ENCODE assay signal across 9 cellular contexts in the genomic region with DNA sequence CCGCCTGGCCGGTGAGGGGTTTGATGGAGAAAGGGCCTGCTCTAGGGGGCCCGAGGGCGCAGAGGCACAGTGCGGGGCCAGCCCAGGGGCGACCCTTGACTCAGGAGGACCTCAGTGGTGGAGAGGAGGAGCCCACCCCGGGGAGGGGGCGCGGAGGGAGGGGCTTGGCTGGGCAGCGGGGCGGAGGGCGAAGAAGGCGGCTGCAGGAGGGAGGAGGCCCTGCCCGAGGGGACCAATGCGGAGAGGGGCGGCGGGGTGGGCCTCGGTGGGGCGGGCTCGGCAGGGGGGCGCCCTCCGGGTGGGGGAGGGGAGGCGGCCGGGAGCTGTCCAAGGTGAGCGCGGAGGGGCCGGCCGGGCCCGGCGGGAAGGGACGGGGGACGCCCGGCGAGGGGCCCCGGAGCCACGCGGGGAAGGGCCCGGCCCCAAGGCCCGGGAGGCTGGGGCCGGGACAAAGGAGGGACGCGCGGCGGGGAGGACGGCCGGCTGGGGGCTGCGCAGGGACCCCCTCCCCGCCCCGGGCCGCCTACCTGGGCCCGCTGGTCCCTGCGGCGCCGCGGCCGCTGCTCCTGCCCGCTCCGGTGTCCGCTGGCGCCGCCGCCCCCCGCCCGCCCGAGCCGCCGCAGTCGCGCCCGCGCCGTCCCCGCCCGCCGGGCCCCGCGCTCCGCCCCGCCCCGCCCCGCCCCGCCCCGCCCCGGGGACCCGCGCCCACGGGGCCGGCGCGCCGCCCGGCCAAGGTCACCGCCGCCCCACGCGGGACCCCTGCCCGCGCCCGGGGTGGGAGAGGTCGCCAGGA. TPM values are rescaled to one million over a fixed set of nuclear protein-coding genes. Genes with fewer than 3 reads are reported as not detected.
DNase-seq lines count a peak whose midpoint lies in the region; ATAC-seq and TF ChIP-seq lines count a peak whose summit lies in the region.
"Had no signal": no experiment of that assay in that cellular context is flagged by ENCODE, and none has a peak within 500 bp of the region (broad histone marks: within the 10 kb centered on the region; RNA-seq: fewer than 3 reads in every experiment).

A gene with protein sequence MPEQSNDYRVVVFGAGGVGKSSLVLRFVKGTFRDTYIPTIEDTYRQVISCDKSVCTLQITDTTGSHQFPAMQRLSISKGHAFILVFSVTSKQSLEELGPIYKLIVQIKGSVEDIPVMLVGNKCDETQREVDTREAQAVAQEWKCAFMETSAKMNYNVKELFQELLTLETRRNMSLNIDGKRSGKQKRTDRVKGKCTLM (minus strand): TSS at position 596 of the 793 bp plus-strand sequence. CDS start 3,566 bp downstream, outside the sequence.

- DNase-seq in activated T-cell treated with anti-CD3 and anti-CD28 coated beads, Interleukin-2, amount 50 U/mL, for 24 hours: no peak
- DNase-seq in activated T-cell treated with anti-CD3 and anti-CD28 coated beads, Interleukin-2, amount 50 U/mL, for 48 hours: no peak
- peak; percentile 57 for DNase-seq in left kidney (ENCODE audit: low read depth, low spot score)
- DNase-seq in upper lobe of left lung: peak in 1 of 2 donors; percentile 76
- no peak for DNase-seq in NCI-H2107 (lab: John Stamatoyannopoulos, UW)
- no peak for DNase-seq in CD1c-positive myeloid dendritic cell (ENCODE audit: extremely low spot score)
- DNase-seq: activated CD4-positive, alpha-beta T cell treated with anti-CD3 and anti-CD28 coated beads for 1 hour had no signal

- no peak for TF ChIP-seq POLR2A in upper lobe of left lung (IDR thresholded peaks at IDR 0.05)

- H3K27ac Mint-ChIP-seq in activated T-cell treated with anti-CD3 and anti-CD28 coated beads, Interleukin-2, amount 50 U/mL, for 24 hours: no peak within 1 kb of the TSS
- peak within 1 kb of the TSS in 4 of 5 experiments; percentile 78 to 96 (median 90) for H3K27ac Mint-ChIP-seq in brain

- H3K27me3 ChIP-seq in upper lobe of left lung: peaks cover 0 to 30% (median 21%) of the 10 kb centered on the region in 4 donors

- TF ChIP-seq CTCF in brain (conservative IDR thresholded peaks at IDR 0.05) (no peak), upper lobe of left lung (IDR thresholded peaks at IDR 0.05) (no peak)

- H3K9me3 ChIP-seq in upper lobe of left lung: no peaks in the 10 kb centered on the region

- H3K36me3 Mint-ChIP-seq in activated T-cell treated with anti-CD3 and anti-CD28 coated beads, Interleukin-2, amount 50 U/mL, for 24 hours (ENCODE audit: low read depth): no peaks in the 10 kb centered on the region
- peaks cover 19% of the 10 kb centered on the region for H3K36me3 Mint-ChIP-seq in brain

- H3K36me3 ChIP-seq in upper lobe of left lung: no peaks in the 10 kb centered on the region

- H3K4me3 ChIP-seq in upper lobe of left lung: peak within 1 kb of the TSS in 3 of 4 donors; percentile 30 to 44 (median 43)

- peak within 1 kb of the TSS; percentile 62 for H3K4me3 Mint-ChIP-seq in activated T-cell treated with anti-CD3 and anti-CD28 coated beads, Interleukin-2, amount 50 U/mL, for 24 hours
- peak within 1 kb of the TSS; percentile 83 to 91 (median 85) for H3K4me3 Mint-ChIP-seq in brain

- peaks cover 46% of the 10 kb centered on the region for H3K27me3 Mint-ChIP-seq in activated T-cell treated with anti-CD3 and anti-CD28 coated beads, Interleukin-2, amount 50 U/mL, for 24 hours
- peaks cover 5% of the 10 kb centered on the region for H3K27me3 Mint-ChIP-seq in brain

- H3K4me1 ChIP-seq in upper lobe of left lung: peaks cover 9 to 33% (median 12%) of the 10 kb centered on the region in 4 donors

- 3 to 5% methylated on average over 16 to 39 of the region's 100 CpGs for WGBS in upper lobe of left lung, 2 donors

- ATAC-seq in upper lobe of left lung (ENCODE audit: low FRiP score in 2 of 2) (no peak), HG02763 (IDR thresholded peaks at IDR 0.05; ENCODE audit: unreplicated experiment) (no peak)

- TF ChIP-seq EP300 in upper lobe of left lung (IDR thresholded peaks at IDR 0.05): no peak

- no peaks in the 10 kb centered on the region for H3K9me3 Mint-ChIP-seq in activated T-cell treated with anti-CD3 and anti-CD28 coated beads, Interleukin-2, amount 50 U/mL, for 24 hours
- H3K9me3 Mint-ChIP-seq in brain: peaks cover 0 to 5% (median 3%) of the 10 kb centered on the region in 5 experiments

- H3K27ac ChIP-seq in upper lobe of left lung: no peak within 1 kb of the TSS

- H3K4me1 Mint-ChIP-seq in activated T-cell treated with anti-CD3 and anti-CD28 coated beads, Interleukin-2, amount 50 U/mL, for 24 hours (ENCODE audit: low read depth): peaks cover 9% of the 10 kb centered on the region
- peaks cover 11% of the 10 kb centered on the region for H3K4me1 Mint-ChIP-seq in brain

RNA-seq across cellular contexts. Expression of the gene that starts here (rescaled TPM):
- 64.5 TPM for polyA plus RNA-seq in brain (ENCODE audit: insufficient read depth, low read depth, low replicate concordance)
- total RNA-seq in upper lobe of left lung: 1 to 10 TPM in 1 of 6 donors, under 1 TPM in 2, not detected in 3; 0.15 to 1.3 (median 0.81) TPM
